34 cellular contexts compared by ENCODE assay signal in genomic region chr12:53564276-53564675, GRCh38. TPM values are rescaled to one million over a fixed set of nuclear protein-coding genes. Genes with fewer than 3 reads are reported as not detected.
A peak's percentile ranks its signal among the peaks of the same experiment; 100 is the strongest.
DNase-seq lines count a peak whose midpoint lies in the region; ATAC-seq and TF ChIP-seq lines count a peak whose summit lies in the region.
"Had no signal": no experiment of that assay in that cellular context is flagged by ENCODE, and none has a peak within 500 bp of the region (broad histone marks: within the 10 kb centered on the region; RNA-seq: fewer than 3 reads in every experiment).

No MANE protein-coding gene starts in this region.

- H3K4me3 ChIP-seq in uterus = no peak overlapping the region
- H3K4me3 ChIP-seq: cardiac muscle cell, neural progenitor cell, SJSA1, spleen, thyroid gland, vagina had no signal

- peak overlapping the region; percentile 27 to 41 for H3K27ac ChIP-seq in uterus
- H3K27ac ChIP-seq: cardiac muscle cell, neural progenitor cell, SJSA1, spleen, thyroid gland, vagina had no signal

- TF ChIP-seq CTCF in chondrocyte (IDR thresholded peaks at IDR 0.05) (no peak), uterus (IDR thresholded peaks at IDR 0.05) (no peak), HFFc6 (IDR thresholded peaks at IDR 0.05) (no peak), WTC11 (IDR thresholded peaks at IDR 0.05) (no peak)

- H3K36me3 ChIP-seq in uterus = no peaks in the 10 kb centered on the region
- H3K36me3 ChIP-seq: cardiac muscle cell, neural progenitor cell, SJSA1, thyroid gland, vagina had no signal

- no peaks in the 10 kb centered on the region for H3K9me3 Mint-ChIP-seq in activated naive CD8-positive, alpha-beta T cell (ENCODE audit: low read depth)
- H3K9me3 Mint-ChIP-seq in activated naive CD8-positive, alpha-beta T cell treated with anti-CD3 and anti-CD28 coated beads, Interleukin-2, amount 50 U/mL, for 24 hours = no peaks in the 10 kb centered on the region
- H3K9me3 Mint-ChIP-seq in chondrocyte (ENCODE audit: low read depth) = no peaks in the 10 kb centered on the region
- no peaks in the 10 kb centered on the region for H3K9me3 Mint-ChIP-seq in HFFc6
- H3K9me3 Mint-ChIP-seq in WTC11 = no peaks in the 10 kb centered on the region
- H3K9me3 Mint-ChIP-seq: activated CD4-positive, alpha-beta memory T cell treated with anti-CD3 and anti-CD28 coated beads for 36 hours; activated naive CD4-positive, alpha-beta T cell treated with anti-CD3 and anti-CD28 coated beads, Interleukin-2, amount 10 ng/mL, durations not matched to agents 7 days and 5 days; effector memory CD8-positive, alpha-beta T cell; neural progenitor cell had no signal

- no peaks in the 10 kb centered on the region for H3K9me3 ChIP-seq in uterus
- H3K9me3 ChIP-seq: SJSA1, spleen, thyroid gland, vagina had no signal

- peak overlapping the region; percentile 8 for H3K27ac Mint-ChIP-seq in activated naive CD8-positive, alpha-beta T cell
- no peak overlapping the region for H3K27ac Mint-ChIP-seq in activated naive CD8-positive, alpha-beta T cell treated with anti-CD3 and anti-CD28 coated beads, Interleukin-2, amount 50 U/mL, for 24 hours
- peak overlapping the region; percentile 28 for H3K27ac Mint-ChIP-seq in chondrocyte (ENCODE audit: unreplicated experiment)
- H3K27ac Mint-ChIP-seq in HFFc6 = no peak overlapping the region
- no peak overlapping the region; the same call in 1 of the 2 replicates for H3K27ac Mint-ChIP-seq in WTC11
- H3K27ac Mint-ChIP-seq: activated CD4-positive, alpha-beta memory T cell treated with anti-CD3 and anti-CD28 coated beads for 36 hours; activated naive CD4-positive, alpha-beta T cell treated with anti-CD3 and anti-CD28 coated beads, Interleukin-2, amount 10 ng/mL, durations not matched to agents 7 days and 5 days; effector memory CD8-positive, alpha-beta T cell; neural progenitor cell; stimulated activated naive CD8-positive, alpha-beta T cell treated with anti-CD3 and anti-CD28 coated beads, Interleukin-15, Interleukin-2, amounts not matched to agents 100 ng/mL and 50 ng/mL, for 24 hours had no signal

- CTCF ChIA-PET in WTC11 (lab: Charles Lee) = no interaction called here

- no peaks in the 10 kb centered on the region for H3K27me3 Mint-ChIP-seq in activated naive CD8-positive, alpha-beta T cell
- no peaks in the 10 kb centered on the region for H3K27me3 Mint-ChIP-seq in activated naive CD8-positive, alpha-beta T cell treated with anti-CD3 and anti-CD28 coated beads, Interleukin-2, amount 50 U/mL, for 24 hours
- H3K27me3 Mint-ChIP-seq in chondrocyte (ENCODE audit: low read depth) (no peaks in the 10 kb centered on the region), HFFc6 (ENCODE audit: insufficient read depth) (no peaks in the 10 kb centered on the region), WTC11 (ENCODE audit: low read depth) (no peaks in the 10 kb centered on the region)
- H3K27me3 Mint-ChIP-seq: activated CD4-positive, alpha-beta memory T cell treated with anti-CD3 and anti-CD28 coated beads for 36 hours; activated naive CD4-positive, alpha-beta T cell treated with anti-CD3 and anti-CD28 coated beads, Interleukin-2, amount 10 ng/mL, durations not matched to agents 7 days and 5 days; effector memory CD8-positive, alpha-beta T cell; stimulated activated naive CD8-positive, alpha-beta T cell treated with anti-CD3 and anti-CD28 coated beads, Interleukin-15, Interleukin-2, amounts not matched to agents 100 ng/mL and 50 ng/mL, for 24 hours had no signal

- peaks cover 68% of the 10 kb centered on the region for H3K4me1 Mint-ChIP-seq in activated naive CD8-positive, alpha-beta T cell (ENCODE audit: low read depth)
- H3K4me1 Mint-ChIP-seq in activated naive CD8-positive, alpha-beta T cell treated with anti-CD3 and anti-CD28 coated beads, Interleukin-2, amount 50 U/mL, for 24 hours = peaks cover 44% of the 10 kb centered on the region
- peaks cover 59% of the 10 kb centered on the region for H3K4me1 Mint-ChIP-seq in chondrocyte (ENCODE audit: low read depth)
- peaks cover 57% of the 10 kb centered on the region for H3K4me1 Mint-ChIP-seq in HFFc6 (ENCODE audit: low read depth)
- peaks cover 25% of the 10 kb centered on the region for H3K4me1 Mint-ChIP-seq in WTC11

- POLR2A ChIA-PET in WTC11 (lab: Charles Lee) = interaction anchor here (0.6 kb wide), 1 partner anchor 113 kb away, joined by 3 read pairs; no protein-coding TSS in a partner anchor

- H3K4me3 Mint-ChIP-seq in activated naive CD8-positive, alpha-beta T cell = peak overlapping the region; percentile 43
- no peak overlapping the region for H3K4me3 Mint-ChIP-seq in activated naive CD8-positive, alpha-beta T cell treated with anti-CD3 and anti-CD28 coated beads, Interleukin-2, amount 50 U/mL, for 24 hours
- H3K4me3 Mint-ChIP-seq in chondrocyte (ENCODE audit: unreplicated experiment) (no peak overlapping the region), HFFc6 (no peak overlapping the region), WTC11 (no peak overlapping the region)
- H3K4me3 Mint-ChIP-seq: activated CD4-positive, alpha-beta memory T cell treated with anti-CD3 and anti-CD28 coated beads for 36 hours; activated naive CD4-positive, alpha-beta T cell treated with anti-CD3 and anti-CD28 coated beads, Interleukin-2, amount 10 ng/mL, durations not matched to agents 7 days and 5 days; effector memory CD8-positive, alpha-beta T cell; neural progenitor cell; stimulated activated naive CD8-positive, alpha-beta T cell treated with anti-CD3 and anti-CD28 coated beads, Interleukin-15, Interleukin-2, amounts not matched to agents 100 ng/mL and 50 ng/mL, for 24 hours had no signal

- H3K27me3 ChIP-seq in uterus = no peaks in the 10 kb centered on the region
- H3K27me3 ChIP-seq: cardiac muscle cell, neural progenitor cell, SJSA1, spleen, thyroid gland, vagina had no signal

- no peak for TF ChIP-seq POLR2A in uterus (IDR thresholded peaks at IDR 0.05)

- H3K4me1 ChIP-seq in uterus = peaks cover 15 to 17% of the 10 kb centered on the region in 2 donors

- ATAC-seq in activated naive CD8-positive, alpha-beta T cell treated with anti-CD3 and anti-CD28 coated beads, Interleukin-2, amount 50 U/mL, for 24 hours = no peak
- no peak for ATAC-seq in WTC11
- ATAC-seq in Right ventricle myocardium superior (ENCODE audit: poor library complexity) = no peak
- ATAC-seq: activated CD4-positive, CD25-positive, alpha-beta regulatory T cell treated with anti-CD3 and anti-CD28 coated beads, Interleukin-2, amount 50 U/mL, for 24 hours; effector memory CD8-positive, alpha-beta T cell; right cardiac atrium had no signal

- DNase-seq in activated naive CD8-positive, alpha-beta T cell treated with anti-CD3 and anti-CD28 coated beads, Interleukin-2, amount 50 U/mL, for 24 hours = no peak
- DNase-seq in M059J (ENCODE audit: low read depth) = peak; percentile 28
- DNase-seq in chondrocyte (ENCODE audit: low spot score) = no peak
- DNase-seq in uterus = no peak
- DNase-seq in HFFc6 = no peak
- DNase-seq in WTC11 (ENCODE audit: low spot score) = no peak
- no peak for DNase-seq in Right ventricle myocardium superior
- DNase-seq: activated CD4-positive, alpha-beta memory T cell treated with anti-CD3 and anti-CD28 coated beads for 36 hours; activated naive CD4-positive, alpha-beta T cell treated with anti-CD3 and anti-CD28 coated beads, Interleukin-2, amount 10 ng/mL, durations not matched to agents 7 days and 5 days; aorta; cortex of kidney; effector memory CD8-positive, alpha-beta T cell; erythroblast; glutamatergic neuron; KBM-7; NCI-H1048; NCI-H187; NCI-H2171 treated with DMSO at 0.1 percent for 48 hours; NCI-H510A; posterior cingulate gyrus; right cardiac atrium; RPMI8226; spleen; stimulated activated CD8-positive, alpha-beta memory T cell treated with anti-CD3 and anti-CD28 coated beads, Interleukin-4, amount 100 ng/mL, for 48 hours had no signal

- intact Hi-C loops in uterus (cut with DNase I; ENCODE audit: low total_unique reads) = no loop called here
- intact Hi-C loops in Right ventricle myocardium superior (cut with DNase I) = no loop called here

- H3K36me3 Mint-ChIP-seq in activated naive CD8-positive, alpha-beta T cell = peaks cover 15% of the 10 kb centered on the region
- peaks cover 6% of the 10 kb centered on the region for H3K36me3 Mint-ChIP-seq in activated naive CD8-positive, alpha-beta T cell treated with anti-CD3 and anti-CD28 coated beads, Interleukin-2, amount 50 U/mL, for 24 hours (ENCODE audit: low read depth)
- H3K36me3 Mint-ChIP-seq in chondrocyte (ENCODE audit: low read depth) (no peaks in the 10 kb centered on the region), HFFc6 (ENCODE audit: low read depth) (peaks cover 14% of the 10 kb centered on the region), WTC11 (no peaks in the 10 kb centered on the region)

TF ChIP-seq in WTC11, 78 proteins besides CTCF, POLR2A, EP300 and RAD21 (continues in another document):
- no peak for TF ChIP-seq E2F1 (CRISPR knock-in tag; IDR thresholded peaks at IDR 0.05)

RNA-seq across cellular contexts. Expression of gene NPFF, which starts 57.0 kb away (rescaled TPM):
- total RNA-seq in M059J (2014; rRNA removed; shearing (Covaris generic)) = not detected in 2 replicates
- 0.92 TPM in 1 of 3 replicates, not detected in the others for total RNA-seq in chondrocyte
- total RNA-seq in uterus = not detected
- not detected for total RNA-seq in HFFc6 (2021; fragmentation: NEBNext Ultra II Directional; extraction: Animal tissue kit (Norgen Biotek cat#: 25700))
- 0.57 to 0.80 TPM (median 0.59 TPM) in 3 replicates for total RNA-seq in WTC11 (2021)
- total RNA-seq in Right ventricle myocardium superior = not detected
- total RNA-seq: A673, aorta, cardiac muscle cell, left lobe of liver, right cardiac atrium, SJSA1, spleen, thyroid gland, vagina had no signal

Comparison
In these comparisons a context has a peak if more than half of its experiments do, and no peak if none do; other contexts are left out.
1. H3K27ac Mint-ChIP-seq: peak in activated naive CD8-positive, alpha-beta T cell (single experiment) and chondrocyte (single experiment); none in activated naive CD8-positive, alpha-beta T cell treated with anti-CD3 and anti-CD28 coated beads, Interleukin-2, amount 50 U/mL, for 24 hours (single experiment), HFFc6 (single experiment) and WTC11 (single experiment).